ENCODE assay signal across 9 cellular contexts in genomic region chr5:82347213-82347947, GRCh38.
DNase-seq lines count a peak whose midpoint lies in the region; ATAC-seq and TF ChIP-seq lines count a peak whose summit lies in the region.
"Had no signal": no experiment of that assay in that cellular context is flagged by ENCODE, and none has a peak within 500 bp of the region (broad histone marks: within the 10 kb centered on the region; RNA-seq: fewer than 3 reads in every experiment).

No MANE protein-coding gene starts in this region.

- no peaks in the 10 kb centered on the region for H3K27me3 Mint-ChIP-seq in activated T-helper 2 cell treated with anti-CD3 and anti-CD28 coated beads, Interferon-gamma antibody, Interleukin-2, Interleukin-4, amounts not matched to agents 10 μg/mL and 5 μg/mL and 100 μg/mL, durations not matched to agents 14 hours and 24 hours and 36 hours (ENCODE audit: low read depth)

- H3K9ac ChIP-seq in skeletal muscle tissue (ENCODE audit: low read depth in 1 of 3, low read length in 3 of 3), result peak overlapping the region in 1 of 3 donors; percentile 68

- H3K36me3 ChIP-seq in right atrium auricular region (no peaks in the 10 kb centered on the region), skeletal muscle tissue (ENCODE audit: control insufficient read depth in 3 of 3, insufficient read depth in 3 of 3, low read length in 3 of 3) (no peaks in the 10 kb centered on the region)

- no peak overlapping the region for H3K4me3 Mint-ChIP-seq in activated T-helper 2 cell treated with anti-CD3 and anti-CD28 coated beads, Interferon-gamma antibody, Interleukin-2, Interleukin-4, amounts not matched to agents 10 μg/mL and 5 μg/mL and 100 μg/mL, durations not matched to agents 14 hours and 24 hours and 36 hours (ENCODE audit: low read depth)

- H3K27me3 ChIP-seq in right atrium auricular region (no peaks in the 10 kb centered on the region), skeletal muscle tissue (ENCODE audit: control insufficient read depth in 3 of 3, insufficient read depth in 3 of 3, low read length in 3 of 3) (no peaks in the 10 kb centered on the region)

- peak overlapping the region; percentile 35 for H3K27ac Mint-ChIP-seq in activated T-helper 2 cell treated with anti-CD3 and anti-CD28 coated beads, Interferon-gamma antibody, Interleukin-2, Interleukin-4, amounts not matched to agents 10 μg/mL and 5 μg/mL and 100 μg/mL, durations not matched to agents 14 hours and 24 hours and 36 hours

- ATAC-seq in GM19455 (IDR thresholded peaks at IDR 0.05; ENCODE audit: unreplicated experiment) (no peak), HG03460 (IDR thresholded peaks at IDR 0.05; ENCODE audit: unreplicated experiment) (no peak)

- peaks cover 0 to 38% of the 10 kb centered on the region in 2 donors for H3K4me1 ChIP-seq in right atrium auricular region
- H3K4me1 ChIP-seq in skeletal muscle tissue (ENCODE audit: control insufficient read depth in 3 of 3, insufficient read depth in 3 of 3, low read length in 3 of 3), result peaks cover 25 to 30% (median 27%) of the 10 kb centered on the region in 3 donors

- H3K9me3 ChIP-seq in right atrium auricular region (no peaks in the 10 kb centered on the region), skeletal muscle tissue (ENCODE audit: control insufficient read depth in 3 of 3, low read length in 3 of 3) (no peaks in the 10 kb centered on the region)

- intact Hi-C loops in activated T-helper 2 cell treated with anti-CD3 and anti-CD28 coated beads, Interferon-gamma antibody, Interleukin-2, Interleukin-4, amounts not matched to agents 10 μg/mL and 5 μg/mL and 100 μg/mL, durations not matched to agents 14 hours and 24 hours and 36 hours (cut with micrococcal nuclease), result no loop called here

- peaks cover 16% of the 10 kb centered on the region for H3K4me1 Mint-ChIP-seq in activated T-helper 2 cell treated with anti-CD3 and anti-CD28 coated beads, Interferon-gamma antibody, Interleukin-2, Interleukin-4, amounts not matched to agents 10 μg/mL and 5 μg/mL and 100 μg/mL, durations not matched to agents 14 hours and 24 hours and 36 hours (ENCODE audit: low read depth)

- TF ChIP-seq CTCF in right atrium auricular region (IDR thresholded peaks at IDR 0.05), result no peak

- H3K27ac ChIP-seq in right atrium auricular region, result peak overlapping the region; percentile 60 to 74
- peak overlapping the region; percentile 54 for H3K27ac ChIP-seq in skeletal muscle tissue (ENCODE audit: low read depth, low read length)

- H3K4me3 ChIP-seq in right atrium auricular region (no peak overlapping the region), skeletal muscle tissue (ENCODE audit: low read length in 3 of 3) (peak overlapping the region in 2 of 3 donors; percentile 9 to 41)

- H3K9me3 Mint-ChIP-seq in activated T-helper 2 cell treated with anti-CD3 and anti-CD28 coated beads, Interferon-gamma antibody, Interleukin-2, Interleukin-4, amounts not matched to agents 10 μg/mL and 5 μg/mL and 100 μg/mL, durations not matched to agents 14 hours and 24 hours and 36 hours, result no peaks in the 10 kb centered on the region

- DNase-seq in HCEC 1CT (peak; percentile 9), right atrium auricular region (ENCODE audit: low spot score) (peak; percentile 73), NCI-H2081 (lab: John Stamatoyannopoulos, UW) (no peak), SKM-1 treated with dmso at 0.1 percent for 144 hours (lab: John Stamatoyannopoulos, UW; ENCODE audit: unreplicated experiment) (no peak)
- DNase-seq in activated T-helper 2 cell treated with anti-CD3 and anti-CD28 coated beads, Interferon-gamma antibody, Interleukin-2, Interleukin-4, amounts not matched to agents 10 μg/mL and 5 μg/mL and 100 μg/mL, durations not matched to agents 14 hours and 24 hours and 36 hours (ENCODE audit: low spot score), result no peak
- DNase-seq: activated CD4-positive, alpha-beta T cell treated with anti-CD3 and anti-CD28 coated beads, Interleukin-2, amount 50 U/mL, for 4 hours had no signal

- H3K36me3 Mint-ChIP-seq in activated T-helper 2 cell treated with anti-CD3 and anti-CD28 coated beads, Interferon-gamma antibody, Interleukin-2, Interleukin-4, amounts not matched to agents 10 μg/mL and 5 μg/mL and 100 μg/mL, durations not matched to agents 14 hours and 24 hours and 36 hours (ENCODE audit: low read depth), result no peaks in the 10 kb centered on the region

Comparison
In these comparisons a context has a peak if more than half of its experiments do, and no peak if none do; other contexts are left out.
1. DNase-seq: peak in HCEC 1CT (single experiment) and right atrium auricular region (single experiment); none in activated T-helper 2 cell treated with anti-CD3 and anti-CD28 coated beads, Interferon-gamma antibody, Interleukin-2, Interleukin-4, amounts not matched to agents 10 μg/mL and 5 μg/mL and 100 μg/mL, durations not matched to agents 14 hours and 24 hours and 36 hours (single experiment), NCI-H2081 (0 of 2) and SKM-1 treated with dmso at 0.1 percent for 144 hours (single experiment).
2. H3K4me3 ChIP-seq: peak in skeletal muscle tissue (2 of 3); none in right atrium auricular region (0 of 2).